In genomic region chr7:131066635-131067034, GRCh38 we compare ENCODE assay signal across 2 cellular contexts.
TF ChIP-seq lines count a peak whose summit lies in the region.

No MANE protein-coding gene starts in this region.

TF ChIP-seq in A549, 52 proteins besides CTCF, POLR2A, EP300 and RAD21:
- TF ChIP-seq REST (IDR thresholded peaks at IDR 0.05) = no peak
- TF ChIP-seq KDM1A (IDR thresholded peaks at IDR 0.05; ENCODE audit: low read depth) = no peak
- TF ChIP-seq GATA3 (IDR thresholded peaks at IDR 0.05; ENCODE audit: borderline replicate concordance) = peak; percentile 34; the same call in 1 of the 2 replicates
- peak; percentile 44 to 82 for TF ChIP-seq CEBPB (IDR thresholded peaks at IDR 0.05)
- no peak for TF ChIP-seq EHMT2 (IDR thresholded peaks at IDR 0.05; ENCODE audit: low read depth)
- TF ChIP-seq CHD4 (IDR thresholded peaks at IDR 0.05; ENCODE audit: borderline replicate concordance) = no peak
- no peak for TF ChIP-seq HDAC2 (IDR thresholded peaks at IDR 0.05)
- TF ChIP-seq MAZ (IDR thresholded peaks at IDR 0.05; ENCODE audit: borderline replicate concordance, low read depth, low read length) = no peak

TF ChIP-seq in HepG2, 621 proteins besides CTCF, POLR2A, EP300 and RAD21 (continued from another document and continues in another):
- TF ChIP-seq KLF16 (CRISPR knock-in tag; IDR thresholded peaks at IDR 0.05) (no peak), RARA (CRISPR knock-in tag; IDR thresholded peaks at IDR 0.05) (peak; percentile 43), KDM2A (CRISPR knock-in tag; IDR thresholded peaks at IDR 0.05; ENCODE audit: borderline replicate concordance, low read depth) (no peak), FOXA1 (IDR thresholded peaks at IDR 0.05) (no peak), FOXA1 (CRISPR knock-in tag; IDR thresholded peaks at IDR 0.05) (peak; percentile 71), CEBPB (IDR thresholded peaks at IDR 0.05; ENCODE audit: borderline replicate concordance, low read depth, low read length) (peak; percentile 71), HDAC2 (CRISPR knock-in tag; IDR thresholded peaks at IDR 0.05) (no peak), SYNCRIP (IDR thresholded peaks at IDR 0.05; ENCODE audit: insufficient read depth, low read depth, low read length) (no peak), ISX (CRISPR knock-in tag; conservative IDR thresholded peaks at IDR 0.05) (no peak), CREB1 (IDR thresholded peaks at IDR 0.05) (no peak), CREB1 (CRISPR knock-in tag; IDR thresholded peaks at IDR 0.05) (peak; percentile 28; the same call in 1 of the 2 replicates), NR2F6 (IDR thresholded peaks at IDR 0.05) (no peak), NR2F6 (CRISPR knock-in tag; IDR thresholded peaks at IDR 0.05) (0 out of 2 replicates have a peak, but pooled peaks have one; percentile 8), THAP11 (CRISPR knock-in tag; IDR thresholded peaks at IDR 0.05) (0 out of 2 replicates have a peak, but pooled peaks have one; percentile 25), ATF2 (CRISPR knock-in tag; IDR thresholded peaks at IDR 0.05) (0 out of 2 replicates have a peak, but pooled peaks have one; percentile 37), NR2C2 (CRISPR knock-in tag; IDR thresholded peaks at IDR 0.05; ENCODE audit: borderline replicate concordance) (0 out of 2 replicates have a peak, but pooled peaks have one; percentile 14), ZNF318 (CRISPR knock-in tag; IDR thresholded peaks at IDR 0.05) (no peak), ZNF180 (CRISPR knock-in tag; IDR thresholded peaks at IDR 0.05; ENCODE audit: borderline replicate concordance, low read depth) (no peak), ATF3 (CRISPR knock-in tag; IDR thresholded peaks at IDR 0.05) (peak; percentile 71), SMAD3 (CRISPR knock-in tag; IDR thresholded peaks at IDR 0.05) (0 out of 2 replicates have a peak, but pooled peaks have one; percentile 45), FOXP1 (IDR thresholded peaks at IDR 0.05) (no peak), FOXP1 (CRISPR knock-in tag; IDR thresholded peaks at IDR 0.05) (0 out of 2 replicates have a peak, but pooled peaks have one; percentile 25), ATF4 (CRISPR knock-in tag; IDR thresholded peaks at IDR 0.05) (peak in 1 of 2 experiments; percentile 89; a peak in 2 of 4 replicates), ZBTB25 (CRISPR knock-in tag; IDR thresholded peaks at IDR 0.05) (peak; percentile 57; the same call in 1 of the 2 replicates), UBTF (CRISPR knock-in tag; IDR thresholded peaks at IDR 0.05) (no peak), FOXA3 (CRISPR knock-in tag; IDR thresholded peaks at IDR 0.05) (peak; percentile 84), ZMYM4 (CRISPR knock-in tag; IDR thresholded peaks at IDR 0.05) (peak; percentile 24; the same call in 1 of the 2 replicates), CEBPG (CRISPR knock-in tag; IDR thresholded peaks at IDR 0.05) (peak; percentile 89), NCOA2 (CRISPR knock-in tag; IDR thresholded peaks at IDR 0.05) (peak; percentile 49; the same call in 1 of the 2 replicates), GATAD2A (CRISPR knock-in tag; IDR thresholded peaks at IDR 0.05) (peak; percentile 84), IKZF5 (CRISPR knock-in tag; IDR thresholded peaks at IDR 0.05) (no peak), NAIF1 (CRISPR knock-in tag; IDR thresholded peaks at IDR 0.05; ENCODE audit: borderline replicate concordance) (0 out of 2 replicates have a peak, but pooled peaks have one; percentile 27), BCL6 (CRISPR knock-in tag; IDR thresholded peaks at IDR 0.05) (0 out of 2 replicates have a peak, but pooled peaks have one; percentile 12), PHB2 (IDR thresholded peaks at IDR 0.05; ENCODE audit: partially characterized antibody) (no peak), KAT7 (CRISPR knock-in tag; IDR thresholded peaks at IDR 0.05; ENCODE audit: borderline replicate concordance) (0 out of 2 replicates have a peak, but pooled peaks have one; percentile 50), SOX6 (IDR thresholded peaks at IDR 0.05) (no peak), SOX6 (CRISPR knock-in tag; IDR thresholded peaks at IDR 0.05) (peak; percentile 43; the same call in 1 of the 2 replicates), GFI1 (CRISPR knock-in tag; IDR thresholded peaks at IDR 0.05; ENCODE audit: borderline replicate concordance) (no peak), ZNF296 (CRISPR knock-in tag; conservative IDR thresholded peaks at IDR 0.05) (no peak), MED1 (CRISPR knock-in tag; IDR thresholded peaks at IDR 0.05) (0 out of 2 replicates have a peak, but pooled peaks have one; percentile 48), ZBTB39 (CRISPR knock-in tag; IDR thresholded peaks at IDR 0.05) (no peak), POLR2AphosphoS5 (IDR thresholded peaks at IDR 0.05; ENCODE audit: low read depth, low read length) (no peak), HMG20A (CRISPR knock-in tag; IDR thresholded peaks at IDR 0.05; ENCODE audit: borderline replicate concordance) (peak; percentile 45; the same call in 1 of the 2 replicates), ZFP1 (CRISPR knock-in tag; IDR thresholded peaks at IDR 0.05) (no peak)
